ENCODE assay signal across 1 cellular context in the genomic region with DNA sequence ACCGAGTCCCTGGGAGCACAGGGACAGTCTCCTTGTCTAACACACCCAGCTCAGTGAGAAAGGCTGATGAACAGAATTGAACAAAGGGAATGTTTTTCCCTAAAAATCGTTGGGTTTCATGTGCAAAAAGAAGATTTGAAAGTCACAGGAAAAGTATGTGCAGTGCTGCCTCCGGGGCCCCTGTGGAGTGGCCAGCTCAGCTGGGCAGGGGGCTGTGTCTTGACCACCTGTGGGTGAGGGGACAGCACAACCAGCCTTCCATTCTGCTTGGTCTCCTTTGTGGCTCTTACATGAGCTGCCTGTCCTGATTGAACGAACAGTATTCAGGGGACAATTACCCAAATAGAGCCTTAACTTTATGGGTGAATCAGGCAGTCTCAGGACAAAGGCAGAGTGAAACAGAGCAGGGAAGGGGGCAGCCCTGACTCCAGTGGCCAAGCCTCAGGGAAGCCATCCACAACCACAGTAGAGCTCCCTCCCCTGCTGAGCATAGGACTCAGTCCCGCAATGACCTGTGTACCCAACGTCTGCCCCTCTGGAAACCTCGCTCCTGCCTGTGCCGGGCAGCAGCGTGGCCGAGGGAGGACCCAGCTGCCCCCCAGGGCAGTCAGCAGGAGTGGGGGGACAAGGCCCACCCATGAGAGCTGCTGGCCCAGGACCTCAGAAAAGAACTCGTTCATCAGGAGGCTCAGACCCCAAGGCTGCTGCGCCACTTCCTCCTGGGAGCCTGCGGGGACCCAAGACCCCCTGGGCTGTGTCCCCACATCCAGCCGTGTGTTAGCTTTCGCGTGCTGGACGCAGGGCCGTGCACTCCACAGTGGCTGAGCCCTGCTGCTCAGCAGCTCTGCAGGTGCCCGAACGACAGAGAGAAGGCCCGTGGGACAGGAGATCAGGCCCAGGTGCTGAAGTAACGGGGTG.
TF ChIP-seq lines count a peak whose summit lies in the region.

No MANE protein-coding gene starts in this region.

TF ChIP-seq in GM23338, 12 proteins besides CTCF, POLR2A, EP300 and RAD21:
- TF ChIP-seq ZNF331 (CRISPR knock-in tag; IDR thresholded peaks at IDR 0.05; ENCODE audit: low read depth): no peak
- TF ChIP-seq, protein P1, sequence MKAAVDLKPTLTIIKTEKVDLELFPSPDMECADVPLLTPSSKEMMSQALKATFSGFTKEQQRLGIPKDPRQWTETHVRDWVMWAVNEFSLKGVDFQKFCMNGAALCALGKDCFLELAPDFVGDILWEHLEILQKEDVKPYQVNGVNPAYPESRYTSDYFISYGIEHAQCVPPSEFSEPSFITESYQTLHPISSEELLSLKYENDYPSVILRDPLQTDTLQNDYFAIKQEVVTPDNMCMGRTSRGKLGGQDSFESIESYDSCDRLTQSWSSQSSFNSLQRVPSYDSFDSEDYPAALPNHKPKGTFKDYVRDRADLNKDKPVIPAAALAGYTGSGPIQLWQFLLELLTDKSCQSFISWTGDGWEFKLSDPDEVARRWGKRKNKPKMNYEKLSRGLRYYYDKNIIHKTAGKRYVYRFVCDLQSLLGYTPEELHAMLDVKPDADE (IDR thresholded peaks at IDR 0.05): no peak
- TF ChIP-seq POLR2AphosphoS5 (IDR thresholded peaks at IDR 0.05; ENCODE audit: low read depth): no peak
- no peak for TF ChIP-seq EZH2 (IDR thresholded peaks at IDR 0.05; ENCODE audit: low read depth, unreplicated experiment)
- no peak for TF ChIP-seq JUNB (IDR thresholded peaks at IDR 0.05; ENCODE audit: unreplicated experiment)
- no peak for TF ChIP-seq CREB1 (CRISPR knock-in tag; IDR thresholded peaks at IDR 0.05; ENCODE audit: low read depth)
- no peak for TF ChIP-seq ZNF114 (CRISPR knock-in tag; IDR thresholded peaks at IDR 0.05)
- TF ChIP-seq EZH2phosphoT487 (IDR thresholded peaks at IDR 0.05; ENCODE audit: unreplicated experiment): no peak
- no peak for TF ChIP-seq NANOG (IDR thresholded peaks at IDR 0.05; ENCODE audit: borderline replicate concordance)
- no peak for TF ChIP-seq STAT1 (IDR thresholded peaks at IDR 0.05; ENCODE audit: unreplicated experiment)
- TF ChIP-seq, protein P2, sequence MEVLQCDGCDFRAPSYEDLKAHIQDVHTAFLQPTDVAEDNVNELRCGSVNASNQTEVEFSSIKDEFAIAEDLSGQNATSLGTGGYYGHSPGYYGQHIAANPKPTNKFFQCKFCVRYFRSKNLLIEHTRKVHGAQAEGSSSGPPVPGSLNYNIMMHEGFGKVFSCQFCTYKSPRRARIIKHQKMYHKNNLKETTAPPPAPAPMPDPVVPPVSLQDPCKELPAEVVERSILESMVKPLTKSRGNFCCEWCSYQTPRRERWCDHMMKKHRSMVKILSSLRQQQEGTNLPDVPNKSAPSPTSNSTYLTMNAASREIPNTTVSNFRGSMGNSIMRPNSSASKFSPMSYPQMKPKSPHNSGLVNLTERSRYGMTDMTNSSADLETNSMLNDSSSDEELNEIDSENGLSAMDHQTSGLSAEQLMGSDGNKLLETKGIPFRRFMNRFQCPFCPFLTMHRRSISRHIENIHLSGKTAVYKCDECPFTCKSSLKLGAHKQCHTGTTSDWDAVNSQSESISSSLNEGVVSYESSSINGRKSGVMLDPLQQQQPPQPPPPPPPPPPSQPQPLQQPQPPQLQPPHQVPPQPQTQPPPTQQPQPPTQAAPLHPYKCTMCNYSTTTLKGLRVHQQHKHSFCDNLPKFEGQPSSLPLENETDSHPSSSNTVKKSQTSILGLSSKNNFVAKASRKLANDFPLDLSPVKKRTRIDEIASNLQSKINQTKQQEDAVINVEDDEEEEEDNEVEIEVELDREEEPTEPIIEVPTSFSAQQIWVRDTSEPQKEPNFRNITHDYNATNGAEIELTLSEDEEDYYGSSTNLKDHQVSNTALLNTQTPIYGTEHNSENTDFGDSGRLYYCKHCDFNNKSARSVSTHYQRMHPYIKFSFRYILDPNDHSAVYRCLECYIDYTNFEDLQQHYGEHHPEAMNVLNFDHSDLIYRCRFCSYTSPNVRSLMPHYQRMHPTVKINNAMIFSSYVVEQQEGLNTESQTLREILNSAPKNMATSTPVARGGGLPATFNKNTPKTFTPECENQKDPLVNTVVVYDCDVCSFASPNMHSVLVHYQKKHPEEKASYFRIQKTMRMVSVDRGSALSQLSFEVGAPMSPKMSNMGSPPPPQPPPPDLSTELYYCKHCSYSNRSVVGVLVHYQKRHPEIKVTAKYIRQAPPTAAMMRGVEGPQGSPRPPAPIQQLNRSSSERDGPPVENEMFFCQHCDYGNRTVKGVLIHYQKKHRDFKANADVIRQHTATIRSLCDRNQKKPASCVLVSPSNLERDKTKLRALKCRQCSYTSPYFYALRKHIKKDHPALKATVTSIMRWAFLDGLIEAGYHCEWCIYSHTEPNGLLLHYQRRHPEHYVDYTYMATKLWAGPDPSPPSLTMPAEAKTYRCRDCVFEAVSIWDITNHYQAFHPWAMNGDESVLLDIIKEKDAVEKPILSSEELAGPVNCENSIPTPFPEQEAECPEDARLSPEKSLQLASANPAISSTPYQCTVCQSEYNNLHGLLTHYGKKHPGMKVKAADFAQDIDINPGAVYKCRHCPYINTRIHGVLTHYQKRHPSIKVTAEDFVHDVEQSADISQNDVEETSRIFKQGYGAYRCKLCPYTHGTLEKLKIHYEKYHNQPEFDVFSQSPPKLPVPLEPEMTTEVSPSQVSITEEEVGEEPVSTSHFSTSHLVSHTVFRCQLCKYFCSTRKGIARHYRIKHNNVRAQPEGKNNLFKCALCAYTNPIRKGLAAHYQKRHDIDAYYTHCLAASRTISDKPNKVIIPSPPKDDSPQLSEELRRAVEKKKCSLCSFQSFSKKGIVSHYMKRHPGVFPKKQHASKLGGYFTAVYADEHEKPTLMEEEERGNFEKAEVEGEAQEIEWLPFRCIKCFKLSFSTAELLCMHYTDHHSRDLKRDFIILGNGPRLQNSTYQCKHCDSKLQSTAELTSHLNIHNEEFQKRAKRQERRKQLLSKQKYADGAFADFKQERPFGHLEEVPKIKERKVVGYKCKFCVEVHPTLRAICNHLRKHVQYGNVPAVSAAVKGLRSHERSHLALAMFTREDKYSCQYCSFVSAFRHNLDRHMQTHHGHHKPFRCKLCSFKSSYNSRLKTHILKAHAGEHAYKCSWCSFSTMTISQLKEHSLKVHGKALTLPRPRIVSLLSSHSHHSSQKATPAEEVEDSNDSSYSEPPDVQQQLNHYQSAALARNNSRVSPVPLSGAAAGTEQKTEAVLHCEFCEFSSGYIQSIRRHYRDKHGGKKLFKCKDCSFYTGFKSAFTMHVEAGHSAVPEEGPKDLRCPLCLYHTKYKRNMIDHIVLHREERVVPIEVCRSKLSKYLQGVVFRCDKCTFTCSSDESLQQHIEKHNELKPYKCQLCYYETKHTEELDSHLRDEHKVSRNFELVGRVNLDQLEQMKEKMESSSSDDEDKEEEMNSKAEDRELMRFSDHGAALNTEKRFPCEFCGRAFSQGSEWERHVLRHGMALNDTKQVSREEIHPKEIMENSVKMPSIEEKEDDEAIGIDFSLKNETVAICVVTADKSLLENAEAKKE (CRISPR knock-in tag; IDR thresholded peaks at IDR 0.05): no peak
- TF ChIP-seq, protein P3, sequence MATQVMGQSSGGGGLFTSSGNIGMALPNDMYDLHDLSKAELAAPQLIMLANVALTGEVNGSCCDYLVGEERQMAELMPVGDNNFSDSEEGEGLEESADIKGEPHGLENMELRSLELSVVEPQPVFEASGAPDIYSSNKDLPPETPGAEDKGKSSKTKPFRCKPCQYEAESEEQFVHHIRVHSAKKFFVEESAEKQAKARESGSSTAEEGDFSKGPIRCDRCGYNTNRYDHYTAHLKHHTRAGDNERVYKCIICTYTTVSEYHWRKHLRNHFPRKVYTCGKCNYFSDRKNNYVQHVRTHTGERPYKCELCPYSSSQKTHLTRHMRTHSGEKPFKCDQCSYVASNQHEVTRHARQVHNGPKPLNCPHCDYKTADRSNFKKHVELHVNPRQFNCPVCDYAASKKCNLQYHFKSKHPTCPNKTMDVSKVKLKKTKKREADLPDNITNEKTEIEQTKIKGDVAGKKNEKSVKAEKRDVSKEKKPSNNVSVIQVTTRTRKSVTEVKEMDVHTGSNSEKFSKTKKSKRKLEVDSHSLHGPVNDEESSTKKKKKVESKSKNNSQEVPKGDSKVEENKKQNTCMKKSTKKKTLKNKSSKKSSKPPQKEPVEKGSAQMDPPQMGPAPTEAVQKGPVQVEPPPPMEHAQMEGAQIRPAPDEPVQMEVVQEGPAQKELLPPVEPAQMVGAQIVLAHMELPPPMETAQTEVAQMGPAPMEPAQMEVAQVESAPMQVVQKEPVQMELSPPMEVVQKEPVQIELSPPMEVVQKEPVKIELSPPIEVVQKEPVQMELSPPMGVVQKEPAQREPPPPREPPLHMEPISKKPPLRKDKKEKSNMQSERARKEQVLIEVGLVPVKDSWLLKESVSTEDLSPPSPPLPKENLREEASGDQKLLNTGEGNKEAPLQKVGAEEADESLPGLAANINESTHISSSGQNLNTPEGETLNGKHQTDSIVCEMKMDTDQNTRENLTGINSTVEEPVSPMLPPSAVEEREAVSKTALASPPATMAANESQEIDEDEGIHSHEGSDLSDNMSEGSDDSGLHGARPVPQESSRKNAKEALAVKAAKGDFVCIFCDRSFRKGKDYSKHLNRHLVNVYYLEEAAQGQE (IDR thresholded peaks at IDR 0.05; ENCODE audit: unreplicated experiment): no peak
